27 cellular contexts compared by ENCODE assay signal in genomic region chr18:72197598-72197997, GRCh38.
"Had no signal": no experiment of that assay in that cellular context is flagged by ENCODE, and none has a peak within 500 bp of the region (broad histone marks: within the 10 kb centered on the region; RNA-seq: fewer than 3 reads in every experiment).

No MANE protein-coding gene starts in this region.

- H3K27me3 ChIP-seq: adrenal gland had no signal

- H3K4me1 ChIP-seq: adrenal gland had no signal

- DNase-seq: activated B cell treated with CpG ODN at 0.5 μM for 24 hours; activated CD4-positive, alpha-beta T cell treated with anti-CD3 and anti-CD28 coated beads for 1 hour; activated CD4-positive, alpha-beta T cell treated with anti-CD3 and anti-CD28 coated beads, Interleukin-2, amount 10 ng/mL, durations not matched to agents 24 days and 14 days; activated CD4-positive, alpha-beta T cell treated with anti-CD3 and anti-CD28 coated beads, Interleukin-2, amount 50 U/mL, for 48 hours; activated CD8-positive, alpha-beta memory T cell treated with anti-CD3 and anti-CD28 coated beads for 24 hours; activated gamma-delta T cell treated with Interleukin-2 at 50 U/mL for 16 hours; activated naive CD4-positive, alpha-beta T cell treated with anti-CD3 and anti-CD28 coated beads, Interleukin-2, amount 10 ng/mL, durations not matched to agents 7 days and 5 days; activated naive CD8-positive, alpha-beta T cell treated with anti-CD3 and anti-CD28 coated beads for 36 hours; activated T-cell treated with anti-CD3 and anti-CD28 coated beads, Interleukin-2, amount 50 U/mL, for 72 hours; adrenal gland; cerebellar nuclear complex; Karpas-422; MM.1S; NCI-H1105; NCI-H1436; NCI-H187; NCI-H2081; NCI-H345; NCI-H510A; NCI-H526 treated with DMSO at 0.1 percent for 48 hours; NCI-H82; PC-3; SHP77 treated with DMSO at 0.1 percent for 48 hours; T-cell; T-helper 2 cell; T1000 had no signal

- H3K36me3 ChIP-seq: adrenal gland had no signal

- H3K9me3 ChIP-seq: adrenal gland had no signal

- H3K27ac ChIP-seq: adrenal gland had no signal

- H3K4me3 ChIP-seq: adrenal gland, K562 had no signal
